ENCODE assay signal across 19 cellular contexts in the genomic region with DNA sequence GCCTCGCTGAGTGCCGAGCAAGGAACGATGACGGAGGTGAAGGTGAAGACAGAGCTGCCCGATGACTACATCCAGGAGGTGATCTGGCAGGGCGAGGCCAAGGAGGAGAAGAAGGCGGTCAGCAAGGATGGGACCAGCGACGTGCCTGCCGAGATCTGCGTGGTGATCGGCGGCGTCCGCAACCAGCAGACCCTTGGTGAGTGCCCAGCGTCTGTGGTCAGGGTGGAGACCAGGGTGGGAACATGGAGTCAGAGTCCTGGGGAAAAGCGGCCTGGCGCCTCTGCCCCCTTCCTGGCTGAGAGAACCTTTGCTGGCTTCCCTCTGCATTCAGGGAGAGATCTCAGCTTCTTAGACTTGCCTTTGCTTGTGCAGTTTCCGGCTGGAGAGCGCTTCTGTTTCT.
"Had no signal": no experiment of that assay in that cellular context is flagged by ENCODE, and none has a peak within 500 bp of the region (broad histone marks: within the 10 kb centered on the region; RNA-seq: fewer than 3 reads in every experiment).

No MANE protein-coding gene starts in this region.

- H3K36me3 Mint-ChIP-seq: activated naive CD4-positive, alpha-beta T cell treated with anti-CD3 and anti-CD28 coated beads, Interleukin-2, amount 10 ng/mL, durations not matched to agents 7 days and 5 days; activated naive CD8-positive, alpha-beta T cell treated with anti-CD3 and anti-CD28 coated beads, Interleukin-2, amount 10 ng/mL, durations not matched to agents 7 days and 5 days had no signal

- H3K36me3 ChIP-seq: breast epithelium had no signal

- H3K27ac ChIP-seq: foreskin keratinocyte, parathyroid adenoma, VCaP had no signal

- H3K4me3 ChIP-seq: breast epithelium, esophagus muscularis mucosa, upper lobe of left lung had no signal

- H3K4me3 Mint-ChIP-seq: activated naive CD4-positive, alpha-beta T cell treated with anti-CD3 and anti-CD28 coated beads, Interleukin-2, amount 10 ng/mL, durations not matched to agents 7 days and 5 days; activated naive CD8-positive, alpha-beta T cell treated with anti-CD3 and anti-CD28 coated beads, Interleukin-2, amount 10 ng/mL, durations not matched to agents 7 days and 5 days; nephron progenitor cell; stimulated activated naive CD8-positive, alpha-beta T cell treated with anti-CD3 and anti-CD28 coated beads, Interleukin-15, Interleukin-2, amounts not matched to agents 100 ng/mL and 50 ng/mL, for 24 hours; T-helper 2 cell treated with Interferon-gamma antibody and Interleukin-4, amounts not matched to agents 5 μg/mL and 100 μg/mL, for 36 hours had no signal

- H3K27me3 Mint-ChIP-seq: activated naive CD8-positive, alpha-beta T cell treated with anti-CD3 and anti-CD28 coated beads, Interleukin-2, amount 10 ng/mL, durations not matched to agents 7 days and 5 days; stimulated activated naive CD8-positive, alpha-beta T cell treated with anti-CD3 and anti-CD28 coated beads, Interleukin-15, Interleukin-2, amounts not matched to agents 100 ng/mL and 50 ng/mL, for 24 hours had no signal

- H3K27me3 ChIP-seq: breast epithelium, esophagus muscularis mucosa, foreskin keratinocyte, upper lobe of left lung had no signal

- H3K4me1 ChIP-seq: foreskin keratinocyte had no signal

- ATAC-seq: foreskin keratinocyte had no signal

- H3K9me3 Mint-ChIP-seq: activated naive CD4-positive, alpha-beta T cell treated with anti-CD3 and anti-CD28 coated beads, Interleukin-2, amount 10 ng/mL, durations not matched to agents 7 days and 5 days; activated naive CD8-positive, alpha-beta T cell treated with anti-CD3 and anti-CD28 coated beads, Interleukin-2, amount 10 ng/mL, durations not matched to agents 7 days and 5 days; nephron progenitor cell; stimulated activated naive CD8-positive, alpha-beta T cell treated with anti-CD3 and anti-CD28 coated beads, Interleukin-15, Interleukin-2, amounts not matched to agents 100 ng/mL and 50 ng/mL, for 24 hours; T-helper 2 cell treated with Interferon-gamma antibody and Interleukin-4, amounts not matched to agents 5 μg/mL and 100 μg/mL, for 36 hours had no signal

- DNase-seq: activated CD4-positive, alpha-beta T cell treated with anti-CD3 and anti-CD28 coated beads for 4 hours; activated CD4-positive, alpha-beta T cell treated with anti-CD3 and anti-CD28 coated beads, Interleukin-2, amount 50 U/mL, for 4 hours; activated gamma-delta T cell; activated naive CD4-positive, alpha-beta T cell treated with anti-CD3 and anti-CD28 coated beads, Interleukin-2, amount 10 ng/mL, durations not matched to agents 7 days and 5 days; activated naive CD8-positive, alpha-beta T cell treated with anti-CD3 and anti-CD28 coated beads, Interleukin-2, amount 10 ng/mL, durations not matched to agents 7 days and 5 days; central memory CD4-positive, alpha-beta T cell; dermis blood vessel endothelial cell; effector CD4-positive, alpha-beta T cell; foreskin keratinocyte; nephron progenitor cell; stimulated activated CD4-positive, alpha-beta T cell treated with anti-CD3 and anti-CD28 coated beads, Interleukin-2, amount 100 ng/mL, for 48 hours; T-helper 1 cell had no signal

- H3K27ac Mint-ChIP-seq: activated naive CD4-positive, alpha-beta T cell treated with anti-CD3 and anti-CD28 coated beads, Interleukin-2, amount 10 ng/mL, durations not matched to agents 7 days and 5 days; activated naive CD8-positive, alpha-beta T cell treated with anti-CD3 and anti-CD28 coated beads, Interleukin-2, amount 10 ng/mL, durations not matched to agents 7 days and 5 days; stimulated activated naive CD8-positive, alpha-beta T cell treated with anti-CD3 and anti-CD28 coated beads, Interleukin-15, Interleukin-2, amounts not matched to agents 100 ng/mL and 50 ng/mL, for 24 hours; T-helper 2 cell treated with Interferon-gamma antibody and Interleukin-4, amounts not matched to agents 5 μg/mL and 100 μg/mL, for 36 hours had no signal

- H3K9me3 ChIP-seq: breast epithelium, esophagus muscularis mucosa, upper lobe of left lung had no signal
